ENCODE assay signal across 1 cellular context in genomic region chr6:52524921-52525320, GRCh38.
TF ChIP-seq lines count a peak whose summit lies in the region.

No MANE protein-coding gene starts in this region.

TF ChIP-seq in WTC11, 78 proteins besides CTCF, POLR2A, EP300 and RAD21 (continued from another document):
- TF ChIP-seq ZNF416 (CRISPR knock-in tag; IDR thresholded peaks at IDR 0.05), result no peak
TF ChIP-seq in WTC11: peak in this region for 0.
